Comparison of ENCODE assay signal across 12 cellular contexts in the genomic region with DNA sequence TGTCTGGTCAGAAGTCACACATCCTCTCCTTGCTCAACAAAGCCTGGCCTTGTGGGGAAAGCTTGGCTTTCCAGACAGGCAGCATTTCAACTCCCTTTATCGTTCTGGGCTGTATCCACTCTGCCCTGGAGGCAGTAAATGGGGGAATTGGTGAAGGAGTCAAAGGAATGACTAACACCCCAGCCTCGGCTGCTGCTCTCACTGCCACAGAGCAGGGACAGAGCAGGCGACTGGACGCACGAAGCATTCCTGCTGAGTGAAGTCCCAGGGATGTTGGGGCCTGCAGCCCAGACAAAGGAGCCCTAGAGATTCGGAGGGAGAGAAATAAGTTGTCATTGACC. TPM values are rescaled to one million over a fixed set of nuclear protein-coding genes. Genes with fewer than 3 reads are reported as not detected.
DNase-seq lines count a peak whose midpoint lies in the region; ATAC-seq, FAIRE-seq and TF ChIP-seq lines count a peak whose summit lies in the region.
"Had no signal": no experiment of that assay in that cellular context is flagged by ENCODE, and none has a peak within 500 bp of the region (broad histone marks: within the 10 kb centered on the region; RNA-seq: fewer than 3 reads in every experiment).

No MANE protein-coding gene starts in this region.

- H3K9me3 Mint-ChIP-seq in activated T-helper 17 cell treated with anti-CD3 and anti-CD28 coated beads, Interleukin-2, amount 50 U/mL, for 72 hours = no peaks in the 10 kb centered on the region
- no peaks in the 10 kb centered on the region for H3K9me3 Mint-ChIP-seq in activated CD4-positive, alpha-beta T cell treated with anti-CD3 and anti-CD28 coated beads for 36 hours (ENCODE audit: low read depth)

- FAIRE-seq in GM19239 (lab: Jason Lieb, UNC) = no peak

- no peaks in the 10 kb centered on the region for H3K36me3 Mint-ChIP-seq in activated T-helper 17 cell treated with anti-CD3 and anti-CD28 coated beads, Interleukin-2, amount 50 U/mL, for 72 hours (ENCODE audit: low read depth)
- no peaks in the 10 kb centered on the region for H3K36me3 Mint-ChIP-seq in activated CD4-positive, alpha-beta T cell treated with anti-CD3 and anti-CD28 coated beads for 36 hours (ENCODE audit: low read depth)

- intact Hi-C loops in activated CD4-positive, alpha-beta T cell treated with anti-CD3 and anti-CD28 coated beads for 36 hours (cut with DNase I, micrococcal nuclease) = loop anchor here (2.0 to 5.0 kb wide), 2 partner anchors 351 to 431 kb away; no protein-coding TSS in a partner anchor

- POLR2A ChIA-PET in AG04449 (lab: Yijun Ruan, JAX) = no interaction called here
- POLR2A ChIA-PET in activated CD4-positive, alpha-beta T cell treated with anti-CD3 and anti-CD28 coated beads for 36 hours (lab: Charles Lee) = no interaction called here

- peaks cover 12% of the 10 kb centered on the region for H3K27me3 Mint-ChIP-seq in activated T-helper 17 cell treated with anti-CD3 and anti-CD28 coated beads, Interleukin-2, amount 50 U/mL, for 72 hours
- H3K27me3 Mint-ChIP-seq in activated CD4-positive, alpha-beta T cell treated with anti-CD3 and anti-CD28 coated beads for 36 hours = peaks cover 16% of the 10 kb centered on the region

- CTCF ChIA-PET in AG04449 (lab: Yijun Ruan, JAX) = interaction anchor here (0.9 to 3.2 kb wide), 8 partner anchors 12 to 257 kb away, joined by 3 to 115 read pairs (median 9); no protein-coding TSS in a partner anchor
- CTCF ChIA-PET in activated CD4-positive, alpha-beta T cell treated with anti-CD3 and anti-CD28 coated beads for 36 hours (lab: Charles Lee) = interaction anchor here (0.7 to 2.3 kb wide), 3 partner anchors 25 to 493 kb away, joined by 3 to 28 read pairs (median 3); no protein-coding TSS in a partner anchor

- H3K4me3 ChIP-seq in AG04449 (ENCODE audit: low read depth, low read length) = no peak overlapping the region

- peak overlapping the region; percentile 85 for H3K4me3 Mint-ChIP-seq in activated T-helper 17 cell treated with anti-CD3 and anti-CD28 coated beads, Interleukin-2, amount 50 U/mL, for 72 hours
- no peak overlapping the region for H3K4me3 Mint-ChIP-seq in activated CD4-positive, alpha-beta T cell treated with anti-CD3 and anti-CD28 coated beads for 36 hours

- no peak for ATAC-seq in activated T-helper 17 cell treated with anti-CD3 and anti-CD28 coated beads, Interleukin-2, amount 50 U/mL, for 72 hours (replicated peaks)
- ATAC-seq in activated CD4-positive, alpha-beta T cell treated with anti-CD3 and anti-CD28 coated beads for 36 hours = no peak
- no peak for ATAC-seq in GM21737 (IDR thresholded peaks at IDR 0.05; ENCODE audit: unreplicated experiment)
- ATAC-seq: activated CD4-positive, CD25-positive, alpha-beta regulatory T cell treated with anti-CD3 and anti-CD28 coated beads, Interleukin-2, amount 50 U/mL, for 24 hours had no signal

- TF ChIP-seq CTCF in AG04449 (IDR thresholded peaks at IDR 0.05; ENCODE audit: insufficient read depth, low read length, missing control alignments) = no peak

- DNase-seq in AG04449 (ENCODE audit: low read depth, low spot score) (peak; percentile 9), ELF-1 (ENCODE audit: low read depth, low spot score) (peak; percentile 93), iris pigment epithelial cell (ENCODE audit: low read depth) (peak; percentile 14), GM19239 (ENCODE audit: insufficient read length, low spot score) (no peak)
- no peak for DNase-seq in activated CD4-positive, alpha-beta T cell treated with anti-CD3 and anti-CD28 coated beads for 36 hours
- no peak for DNase-seq in effector CD8-positive, alpha-beta T cell (lab: John Stamatoyannopoulos, UW)
- DNase-seq: DMS79; NCI-H2171; stimulated activated naive CD4-positive, alpha-beta T cell treated with Interleukin-2 at 50 U/mL for 16 hours had no signal

- H3K27ac Mint-ChIP-seq in activated T-helper 17 cell treated with anti-CD3 and anti-CD28 coated beads, Interleukin-2, amount 50 U/mL, for 72 hours = peak overlapping the region; percentile 36
- H3K27ac Mint-ChIP-seq in activated CD4-positive, alpha-beta T cell treated with anti-CD3 and anti-CD28 coated beads for 36 hours = no peak overlapping the region

- peaks cover 18% of the 10 kb centered on the region for H3K4me1 Mint-ChIP-seq in activated T-helper 17 cell treated with anti-CD3 and anti-CD28 coated beads, Interleukin-2, amount 50 U/mL, for 72 hours
- peaks cover 18% of the 10 kb centered on the region for H3K4me1 Mint-ChIP-seq in activated CD4-positive, alpha-beta T cell treated with anti-CD3 and anti-CD28 coated beads for 36 hours

RNA-seq across cellular contexts. Expression of a gene that starts 52.7 kb away (rescaled TPM):
- not detected for total RNA-seq in activated T-helper 17 cell treated with anti-CD3 and anti-CD28 coated beads, Interleukin-2, amount 50 U/mL, for 72 hours
- not detected for total RNA-seq in activated CD4-positive, alpha-beta T cell treated with anti-CD3 and anti-CD28 coated beads for 36 hours

Comparison
In these comparisons a context has a peak if more than half of its experiments do, and no peak if none do; other contexts are left out.
1. DNase-seq: peak in AG04449 (single experiment), ELF-1 (single experiment) and iris pigment epithelial cell (single experiment); none in GM19239 (single experiment), activated CD4-positive, alpha-beta T cell treated with anti-CD3 and anti-CD28 coated beads for 36 hours (single experiment) and effector CD8-positive, alpha-beta T cell (single experiment).